Comparison of ENCODE assay signal across 1 cellular context in genomic region chr3:45819543-45819942, GRCh38.
TF ChIP-seq lines count a peak whose summit lies in the region.

No MANE protein-coding gene starts in this region.

TF ChIP-seq in IMR-90, 13 proteins besides CTCF, POLR2A, EP300 and RAD21:
- peak; percentile 59; the same call in 1 of the 2 replicates for TF ChIP-seq MXI1 (IDR thresholded peaks at IDR 0.05; ENCODE audit: borderline replicate concordance, low read depth, low read length)
- TF ChIP-seq MAZ (IDR thresholded peaks at IDR 0.05; ENCODE audit: borderline replicate concordance, low read depth, low read length): no peak
